Comparison of ENCODE assay signal across 16 cellular contexts in genomic region chr3:187648177-187648576, GRCh38. TPM values are rescaled to one million over a fixed set of nuclear protein-coding genes. Genes with fewer than 3 reads are reported as not detected.
DNase-seq lines count a peak whose midpoint lies in the region; ATAC-seq and TF ChIP-seq lines count a peak whose summit lies in the region.
"Had no signal": no experiment of that assay in that cellular context is flagged by ENCODE, and none has a peak within 500 bp of the region (broad histone marks: within the 10 kb centered on the region; RNA-seq: fewer than 3 reads in every experiment).

No MANE protein-coding gene starts in this region.

- no peaks in the 10 kb centered on the region for H3K9me3 ChIP-seq in lower lobe of right lung
- H3K9me3 ChIP-seq: heart left ventricle had no signal

- H3K4me3 Mint-ChIP-seq in activated T-cell treated with anti-CD3 and anti-CD28 coated beads, Interleukin-2, amount 50 U/mL, for 72 hours: no peak overlapping the region
- H3K4me3 Mint-ChIP-seq: CD4-positive, alpha-beta memory T cell; endodermal cell; WTC11 had no signal

- no peaks in the 10 kb centered on the region for H3K4me1 Mint-ChIP-seq in activated T-cell treated with anti-CD3 and anti-CD28 coated beads, Interleukin-2, amount 50 U/mL, for 72 hours (ENCODE audit: low read depth)
- H3K4me1 Mint-ChIP-seq: CD4-positive, alpha-beta memory T cell; WTC11 had no signal

- no peaks in the 10 kb centered on the region for H3K4me1 ChIP-seq in lower lobe of right lung
- H3K4me1 ChIP-seq: heart left ventricle had no signal

- no peaks in the 10 kb centered on the region for H3K9me3 Mint-ChIP-seq in activated T-cell treated with anti-CD3 and anti-CD28 coated beads, Interleukin-2, amount 50 U/mL, for 72 hours

- no peak overlapping the region for H3K27ac Mint-ChIP-seq in activated T-cell treated with anti-CD3 and anti-CD28 coated beads, Interleukin-2, amount 50 U/mL, for 72 hours
- H3K27ac Mint-ChIP-seq: CD4-positive, alpha-beta memory T cell; endodermal cell; WTC11 had no signal

- peaks cover 75% of the 10 kb centered on the region for H3K27me3 Mint-ChIP-seq in activated T-cell treated with anti-CD3 and anti-CD28 coated beads, Interleukin-2, amount 50 U/mL, for 72 hours (ENCODE audit: low read depth)

- peak; percentile 16 for DNase-seq in medulla oblongata (ENCODE audit: extremely low spot score)
- DNase-seq in NCI-H187 treated with DMSO at 0.1 percent for 48 hours (lab: John Stamatoyannopoulos, UW): no peak
- DNase-seq in activated T-cell treated with anti-CD3 and anti-CD28 coated beads, Interleukin-2, amount 50 U/mL, for 72 hours: no peak
- DNase-seq in kidney glomerular epithelial cell (lab: John Stamatoyannopoulos, UW): no peak
- DNase-seq in lower lobe of right lung: no peak
- DNase-seq: activated T-cell treated with anti-CD3 and anti-CD28 coated beads, Interleukin-2, amount 50 U/mL, for 1 hour; CD4-positive, alpha-beta memory T cell; endodermal cell; heart left ventricle; NCI-H446 treated with DMSO at 0.1 percent for 48 hours; occipital lobe had no signal

- peaks cover 6% of the 10 kb centered on the region for H3K27me3 ChIP-seq in lower lobe of right lung (ENCODE audit: low read depth)

- H3K36me3 Mint-ChIP-seq in activated T-cell treated with anti-CD3 and anti-CD28 coated beads, Interleukin-2, amount 50 U/mL, for 72 hours (ENCODE audit: insufficient read depth in 2 of 2): no peaks in the 10 kb centered on the region
- H3K36me3 Mint-ChIP-seq: CD4-positive, alpha-beta memory T cell; WTC11 had no signal

- no peak for TF ChIP-seq CTCF in lower lobe of right lung (IDR thresholded peaks at IDR 0.05)

- H3K4me3 ChIP-seq in lower lobe of right lung: no peak overlapping the region
- H3K4me3 ChIP-seq: heart left ventricle had no signal

- H3K36me3 ChIP-seq in lower lobe of right lung: no peaks in the 10 kb centered on the region
- H3K36me3 ChIP-seq: heart left ventricle had no signal

- no peak overlapping the region for H3K27ac ChIP-seq in lower lobe of right lung
- H3K27ac ChIP-seq: heart left ventricle had no signal

- intact Hi-C loops in lower lobe of right lung (cut with DNase I): no loop called here

- ATAC-seq in GM18907 (IDR thresholded peaks at IDR 0.05; ENCODE audit: unreplicated experiment) (peak; percentile 96), GM21717 (IDR thresholded peaks at IDR 0.05; ENCODE audit: unreplicated experiment) (peak; percentile 88), HG03103 (IDR thresholded peaks at IDR 0.05; ENCODE audit: low read depth, unreplicated experiment) (peak; percentile 88), lower lobe of right lung (no peak)
- ATAC-seq in activated T-cell treated with anti-CD3 and anti-CD28 coated beads, Interleukin-2, amount 50 U/mL, for 72 hours (replicated peaks in 1 of 2): no peak
- ATAC-seq: heart left ventricle, WTC11 had no signal

RNA-seq across cellular contexts. Expression of gene SST, which starts 22.0 kb away (rescaled TPM):
- not detected for total RNA-seq in activated T-cell treated with anti-CD3 and anti-CD28 coated beads, Interleukin-2, amount 50 U/mL, for 72 hours
- total RNA-seq in lower lobe of right lung: not detected
- total RNA-seq: CD4-positive, alpha-beta memory T cell; endodermal cell; heart left ventricle; liver had no signal

RNA-seq across cellular contexts. Expression of gene RTP2, which starts 54.2 kb away (rescaled TPM):
- not detected for total RNA-seq in activated T-cell treated with anti-CD3 and anti-CD28 coated beads, Interleukin-2, amount 50 U/mL, for 72 hours
- total RNA-seq in lower lobe of right lung: not detected
- total RNA-seq: CD4-positive, alpha-beta memory T cell; endodermal cell; heart left ventricle; liver; occipital lobe; WTC11 had no signal

Comparison
In these comparisons a context has a peak if more than half of its experiments do, and no peak if none do; other contexts are left out.
1. ATAC-seq: peak in GM18907 (single experiment), GM21717 (single experiment) and HG03103 (single experiment); none in activated T-cell treated with anti-CD3 and anti-CD28 coated beads, Interleukin-2, amount 50 U/mL, for 72 hours (0 of 2) and lower lobe of right lung (0 of 2).